ENCODE assay signal across 11 cellular contexts in the genomic region with DNA sequence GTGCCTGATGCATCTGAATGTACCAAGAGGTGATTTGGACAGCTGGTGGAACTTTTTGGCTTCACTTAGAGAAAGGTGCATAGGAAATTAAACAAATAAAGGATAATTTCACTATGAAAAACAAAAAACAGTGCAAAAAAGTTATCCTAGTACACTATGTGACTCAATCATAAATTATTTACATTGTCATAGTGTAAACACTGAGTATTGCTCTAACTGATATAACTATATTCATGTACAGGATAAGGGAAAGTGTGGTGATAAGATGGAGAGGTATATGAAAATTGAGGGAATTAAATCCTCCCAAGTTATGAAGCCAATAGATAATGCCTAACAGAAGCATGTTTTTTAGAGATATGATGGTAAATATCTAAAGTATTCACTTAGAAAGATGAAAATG. TPM values are rescaled to one million over a fixed set of nuclear protein-coding genes. Genes with fewer than 3 reads are reported as not detected.
"Had no signal": no experiment of that assay in that cellular context is flagged by ENCODE, and none has a peak within 500 bp of the region (broad histone marks: within the 10 kb centered on the region; RNA-seq: fewer than 3 reads in every experiment).

No MANE protein-coding gene starts in this region.

- H3K36me3 ChIP-seq: HAP-1 had no signal

- H3K27ac ChIP-seq: GM23248, HL-60 had no signal

- H3K9ac ChIP-seq: GM23248 had no signal

- H3K27me3 Mint-ChIP-seq: IgD-negative memory B cell had no signal

- H2AFZ ChIP-seq: GM23248 had no signal

- H3K9me3 ChIP-seq: HAP-1 had no signal

- H3K4me3 ChIP-seq: GM23248, HAP-1 had no signal

- H3K27ac Mint-ChIP-seq: HFFc6, IgD-negative memory B cell had no signal

- DNase-seq: GM23248, GOT3, H7, HFFc6, KBM-7 had no signal

- ATAC-seq: HCT116, HepG2 had no signal

- H3K4me3 Mint-ChIP-seq: HFFc6, IgD-negative memory B cell had no signal

- H3K4me1 Mint-ChIP-seq: IgD-negative memory B cell had no signal

- H3K36me3 Mint-ChIP-seq: IgD-negative memory B cell had no signal

- H3K4me1 ChIP-seq: HAP-1 had no signal

- H3K9me3 Mint-ChIP-seq: HFFc6 had no signal

- FAIRE-seq: HepG2 had no signal

RNA-seq across cellular contexts. Expression of gene CPNE4, which starts 50.2 kb away (rescaled TPM):
- total RNA-seq: HepG2, HFFc6, HT1080 had no signal
- polyA plus RNA-seq: HepG2, IgD-negative memory B cell had no signal
